19 cellular contexts compared by ENCODE assay signal in the genomic region with DNA sequence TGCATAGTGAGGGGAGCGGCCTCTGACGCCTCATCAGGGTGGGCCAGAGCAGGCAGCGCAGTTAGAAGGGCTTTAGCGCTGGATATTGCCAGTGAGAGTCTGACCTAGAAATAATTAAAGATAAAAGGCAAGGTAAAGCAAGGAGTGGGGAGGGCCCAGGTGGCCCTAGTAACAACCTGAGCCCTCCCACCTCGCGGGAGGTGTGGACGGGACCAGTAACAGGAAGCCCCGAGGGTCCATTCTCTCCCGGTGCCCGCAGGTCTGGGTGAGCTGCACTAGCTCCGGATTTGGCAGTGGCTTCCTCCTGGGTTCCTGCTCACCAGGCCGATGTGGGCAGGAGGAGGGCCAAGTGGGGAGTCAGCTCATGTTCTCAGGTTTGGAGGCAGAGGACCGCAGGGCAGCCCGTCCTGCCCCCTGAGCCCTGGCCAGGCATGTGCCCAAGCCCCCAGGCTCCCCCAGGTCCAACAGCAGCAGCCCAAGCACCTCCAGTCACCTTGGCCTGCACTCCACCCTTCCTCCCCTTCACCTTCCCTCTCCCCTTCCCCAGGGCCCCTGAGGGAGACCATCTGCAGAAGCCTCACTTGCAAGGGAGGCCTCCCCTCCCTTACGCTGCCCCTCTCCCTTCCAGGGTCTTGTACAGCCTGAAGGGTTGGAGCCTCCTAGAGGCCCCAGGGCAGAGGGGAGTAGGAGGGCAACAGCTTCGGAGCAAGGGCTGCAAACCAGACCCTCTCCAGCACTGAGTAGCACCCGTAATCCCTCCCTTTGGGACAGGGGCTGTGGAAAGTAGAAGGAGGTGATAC.
"Had no signal": no experiment of that assay in that cellular context is flagged by ENCODE, and none has a peak within 500 bp of the region (broad histone marks: within the 10 kb centered on the region; RNA-seq: fewer than 3 reads in every experiment).

No MANE protein-coding gene starts in this region.

- H3K4me1 ChIP-seq: body of pancreas had no signal

- FAIRE-seq: small intestine had no signal

- DNase-seq: activated CD4-positive, alpha-beta T cell treated with anti-CD3 and anti-CD28 coated beads for 4 hours; activated CD8-positive, alpha-beta memory T cell treated with anti-CD3 and anti-CD28 coated beads, Interleukin-2, amount 50 U/mL, for 4 hours; activated CD8-positive, alpha-beta T cell treated with anti-CD3 and anti-CD28 coated beads, Interleukin-2, amount 10 ng/mL, durations not matched to agents 7 days and 5 days; activated gamma-delta T cell; activated T-cell treated with anti-CD3 and anti-CD28 coated beads, Interleukin-2, amount 50 U/mL, for 72 hours; body of pancreas; cortex of kidney; effector CD8-positive, alpha-beta T cell; foreskin melanocyte; immature natural killer cell; mammary epithelial cell; natural killer cell; right cardiac atrium; small intestine; stimulated activated CD4-positive, alpha-beta T cell treated with anti-CD3 and anti-CD28 coated beads, Interleukin-4, amount 100 ng/mL, for 4 hours; stimulated activated CD8-positive, alpha-beta memory T cell treated with anti-CD3 and anti-CD28 coated beads, Interleukin-4, amount 100 ng/mL, for 48 hours; stimulated activated naive CD8-positive, alpha-beta T cell treated with anti-CD3 and anti-CD28 coated beads, Interleukin-15, Interleukin-2, amounts not matched to agents 100 U/mL and 50 U/mL, for 24 hours; T-helper 17 cell had no signal

- H3K9me3 ChIP-seq: body of pancreas had no signal

- H3K27me3 ChIP-seq: body of pancreas had no signal

- ATAC-seq: activated CD8-positive, alpha-beta T cell treated with anti-CD3 and anti-CD28 coated beads, Interleukin-2, amount 10 ng/mL, durations not matched to agents 7 days and 5 days; activated naive CD4-positive, alpha-beta T cell treated with anti-CD3 and anti-CD28 coated beads, Interleukin-2, amount 50 U/mL, for 72 hours; activated T-cell treated with anti-CD3 and anti-CD28 coated beads, Interleukin-2, amount 50 U/mL, for 72 hours; body of pancreas; natural killer cell; stimulated activated naive CD8-positive, alpha-beta T cell treated with anti-CD3 and anti-CD28 coated beads, Interleukin-15, Interleukin-2, amounts not matched to agents 100 U/mL and 50 U/mL, for 24 hours; T-helper 17 cell had no signal

- H3K4me3 ChIP-seq: body of pancreas had no signal

- H3K27ac ChIP-seq: body of pancreas had no signal
